13 cellular contexts compared by ENCODE assay signal in the genomic region with DNA sequence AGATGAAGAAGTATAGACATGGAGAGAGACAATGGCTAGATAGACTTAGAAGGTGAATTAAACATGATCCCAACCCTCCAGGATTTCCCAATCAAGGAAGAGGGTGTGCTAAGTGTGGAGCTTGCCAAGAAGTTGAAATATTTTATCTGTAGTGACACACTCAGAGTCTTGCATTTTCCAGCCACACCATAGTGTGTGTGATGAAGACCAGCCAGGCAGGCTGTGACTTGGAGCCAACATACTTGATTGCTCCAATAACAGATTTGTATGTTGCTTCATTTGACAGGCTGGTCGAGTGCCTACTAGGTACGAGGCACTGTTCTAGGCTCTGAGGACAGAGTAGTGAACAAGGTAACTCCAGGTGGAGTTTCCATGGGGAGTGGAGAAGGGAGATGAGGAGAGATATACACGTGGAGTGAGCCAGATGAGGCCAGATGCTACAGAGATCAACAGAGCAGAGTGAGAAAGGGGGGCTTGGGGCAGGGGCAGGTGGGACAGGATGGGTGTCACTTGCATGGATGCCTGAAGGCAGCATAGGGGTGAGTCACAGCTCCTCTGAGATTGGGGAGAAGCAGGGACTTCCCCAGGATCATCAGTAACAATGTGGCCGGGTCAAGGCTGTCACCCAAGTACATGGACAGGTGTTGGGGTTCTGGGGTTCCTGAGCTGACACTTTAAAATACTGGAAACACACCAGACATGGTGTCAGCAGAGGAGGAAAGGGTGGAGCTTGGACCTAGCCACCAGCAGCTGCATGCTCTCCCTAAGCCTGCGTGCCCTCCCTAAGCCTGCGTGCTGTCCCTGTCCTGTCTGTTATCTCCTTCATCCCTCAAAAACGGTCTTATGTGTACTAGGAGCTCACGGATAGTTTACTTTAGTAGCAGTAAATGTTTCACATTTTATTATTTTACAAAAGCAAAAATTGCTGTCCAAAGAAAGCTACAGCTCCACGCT. TPM values are rescaled to one million over a fixed set of nuclear protein-coding genes. Genes with fewer than 3 reads are reported as not detected.
DNase-seq lines count a peak whose midpoint lies in the region; ATAC-seq, FAIRE-seq and TF ChIP-seq lines count a peak whose summit lies in the region.
"Had no signal": no experiment of that assay in that cellular context is flagged by ENCODE, and none has a peak within 500 bp of the region (broad histone marks: within the 10 kb centered on the region; RNA-seq: fewer than 3 reads in every experiment).

No MANE protein-coding gene starts in this region.

- no peaks in the 10 kb centered on the region for H4K20me1 ChIP-seq in osteoblast (ENCODE audit: insufficient read depth, low read length)

- no TSS peak for BruUV-seq in Calu3 (replicated peaks; lab: Mats Ljungman, UMichigan)

- no peak for ATAC-seq in HG02798 (IDR thresholded peaks at IDR 0.05; ENCODE audit: poor library complexity, unreplicated experiment)

- no peaks in the 10 kb centered on the region for H3K4me1 ChIP-seq in osteoblast (ENCODE audit: insufficient read depth, low read length)

- H3K27ac ChIP-seq in osteoblast (ENCODE audit: low read depth, low read length) = no peak overlapping the region
- H3K27ac ChIP-seq: cardiac muscle cell had no signal

- H3K4me2 ChIP-seq in osteoblast (ENCODE audit: insufficient read depth, low read length) = no peak overlapping the region

- H3K4me1 Mint-ChIP-seq in Calu3 (ENCODE audit: low read depth, unreplicated experiment) = peaks cover 21% of the 10 kb centered on the region

- H3K4me3 ChIP-seq in fibroblast of villous mesenchyme (ENCODE audit: low read depth, low read length) (no peak overlapping the region), osteoblast (ENCODE audit: insufficient read depth, low read length) (no peak overlapping the region)
- H3K4me3 ChIP-seq: cardiac muscle cell had no signal

- no peak for TF ChIP-seq CTCF in Calu3 (IDR thresholded peaks at IDR 0.05; ENCODE audit: unreplicated experiment)
- TF ChIP-seq CTCF in fibroblast of villous mesenchyme (IDR thresholded peaks at IDR 0.05; ENCODE audit: insufficient read depth, low read depth, low read length) = no peak
- no peak for TF ChIP-seq CTCF in osteoblast (IDR thresholded peaks at IDR 0.05; ENCODE audit: extremely low read depth, low read depth, low read length)

- H3K9me3 Mint-ChIP-seq in Calu3 (ENCODE audit: low read depth, unreplicated experiment) = peaks cover 7% of the 10 kb centered on the region

- H3K36me3 Mint-ChIP-seq in Calu3 (ENCODE audit: insufficient read depth, unreplicated experiment) = peaks cover 54% of the 10 kb centered on the region

- intact Hi-C loops in Calu3 (cut with micrococcal nuclease; ENCODE audit: unreplicated experiment) = no loop called here

- CTCF ChIA-PET in Calu3 (lab: Charles Lee) = interaction anchor here (0.6 kb wide), 1 partner anchor 99 kb away, joined by 4 read pairs; no protein-coding TSS in a partner anchor

- H3K36me3 ChIP-seq in osteoblast (ENCODE audit: insufficient read depth, low read length) = no peaks in the 10 kb centered on the region

- H3K27me3 ChIP-seq in osteoblast (ENCODE audit: insufficient read depth, low read length) = peaks cover 30% of the 10 kb centered on the region
- H3K27me3 ChIP-seq: cardiac muscle cell had no signal

- no peaks in the 10 kb centered on the region for H3K9me3 ChIP-seq in osteoblast (ENCODE audit: low read depth, low read length)

- H2AFZ ChIP-seq in osteoblast (ENCODE audit: low read length) = no peak overlapping the region

- FAIRE-seq in RCC 7860 (lab: Jason Lieb, UNC) (no peak), HTR-8/SVneo (lab: Jason Lieb, UNC) (no peak)
- FAIRE-seq: GM12891 had no signal

- DNase-seq in Calu3 (no peak), RCC 7860 (ENCODE audit: low spot score) (peak; percentile 4), fibroblast of villous mesenchyme (ENCODE audit: low read depth) (peak; percentile 77), osteoblast (ENCODE audit: insufficient read length, low spot score, missing footprints) (peak; percentile 51), HTR-8/SVneo (ENCODE audit: insufficient read length, low spot score) (no peak), germinal center (ENCODE audit: low spot score) (no peak)
- DNase-seq: activated T-cell treated with anti-CD3 and anti-CD28 coated beads for 4 hours, foreskin melanocyte, NCI-H1694, T-helper 9 cell had no signal

- no peaks in the 10 kb centered on the region for H3K27me3 Mint-ChIP-seq in Calu3 (ENCODE audit: unreplicated experiment)

- no peaks in the 10 kb centered on the region for H3K79me2 ChIP-seq in osteoblast (ENCODE audit: insufficient read depth, low read length)

- H3K27ac Mint-ChIP-seq in Calu3 (ENCODE audit: unreplicated experiment) = peak overlapping the region; percentile 43

- H3K4me3 Mint-ChIP-seq in Calu3 (ENCODE audit: low read depth, unreplicated experiment) = peak overlapping the region; percentile 1

RNA-seq across cellular contexts. Expression of a gene that starts 23.6 kb away (rescaled TPM):
- total RNA-seq in Calu3 (2022) (12.1 and 25.9 TPM in 2 replicates), fibroblast of villous mesenchyme (7.7 and 11.7 TPM in 2 replicates), osteoblast (under 0.01 TPM in 1 of 2 replicates, not detected in the other)

Comparison
In these comparisons a context has a peak if more than half of its experiments do, and no peak if none do; other contexts are left out.
1. DNase-seq: peak in RCC 7860 (single experiment), fibroblast of villous mesenchyme (single experiment) and osteoblast (single experiment); none in Calu3 (single experiment), HTR-8/SVneo (single experiment) and germinal center (single experiment).